ENCODE assay signal across 9 cellular contexts in genomic region chr22:19886605-19887250, GRCh38.
A peak's percentile ranks its signal among the peaks of the same experiment; 100 is the strongest.
DNase-seq lines count a peak whose midpoint lies in the region; ATAC-seq and TF ChIP-seq lines count a peak whose summit lies in the region.
"Had no signal": no experiment of that assay in that cellular context is flagged by ENCODE, and none has a peak within 500 bp of the region (broad histone marks: within the 10 kb centered on the region; RNA-seq: fewer than 3 reads in every experiment).

No MANE protein-coding gene starts in this region.

- H3K27ac ChIP-seq in RWPE2 (ENCODE audit: poor library complexity, severe bottlenecking) (peak overlapping the region; percentile 96), neutrophil (peak overlapping the region; percentile 96)

- ATAC-seq in RWPE2 (ENCODE audit: low read depth) (peak; percentile 34), GM21515 (IDR thresholded peaks at IDR 0.05; ENCODE audit: unreplicated experiment) (no peak), HG02852 (IDR thresholded peaks at IDR 0.05; ENCODE audit: unreplicated experiment) (no peak), GM21786 (IDR thresholded peaks at IDR 0.05; ENCODE audit: unreplicated experiment) (no peak)
- ATAC-seq: HCT116 had no signal

- H3K4me3 ChIP-seq in RWPE2 (ENCODE audit: severe bottlenecking) (no peak overlapping the region), cardiac fibroblast (replicated peaks in 1 of 2; ENCODE audit: low read depth in 2 of 2, low read length in 2 of 2) (no peak overlapping the region), neutrophil (ENCODE audit: low read depth in 1 of 2, low read length in 1 of 2) (peak overlapping the region; percentile 40 to 53)

- no peaks in the 10 kb centered on the region for H3K36me3 ChIP-seq in RWPE2 (ENCODE audit: low read depth)
- H3K36me3 ChIP-seq in neutrophil = no peaks in the 10 kb centered on the region

- H3K9me3 ChIP-seq in RWPE2 (ENCODE audit: severe bottlenecking) (no peaks in the 10 kb centered on the region), neutrophil (no peaks in the 10 kb centered on the region)

- DNase-seq in GM04504 (ENCODE audit: low read depth) (peak; percentile 71), RWPE2 (ENCODE audit: low spot score) (peak; percentile 46), cardiac fibroblast (ENCODE audit: low read depth in 2 of 2) (peak; percentile 61 to 72), NCI-H1694 treated with DMSO at 0.1 percent for 48 hours (lab: John Stamatoyannopoulos, UW) (no peak)

- H3K27me3 ChIP-seq in RWPE2 (ENCODE audit: insufficient read depth, poor library complexity, severe bottlenecking) (no peaks in the 10 kb centered on the region), neutrophil (no peaks in the 10 kb centered on the region)

- TF ChIP-seq CTCF in RWPE2 (IDR thresholded peaks at IDR 0.05; ENCODE audit: poor library complexity, severe bottlenecking) (no peak), cardiac fibroblast (IDR thresholded peaks at IDR 0.05; ENCODE audit: low read depth, low read length) (no peak), neutrophil (IDR thresholded peaks at IDR 0.05) (peak; percentile 30)

- peaks cover 30% of the 10 kb centered on the region for H3K4me1 ChIP-seq in RWPE2 (ENCODE audit: insufficient read depth, poor library complexity, severe bottlenecking)
- H3K4me1 ChIP-seq in neutrophil (ENCODE audit: control insufficient read depth in 1 of 2, insufficient read depth in 1 of 2, low read depth in 1 of 2, low read length in 1 of 2) = peaks cover 41 to 47% of the 10 kb centered on the region in 2 experiments

Comparison
In these comparisons a context has a peak if more than half of its experiments do, and no peak if none do; other contexts are left out.
1. H3K4me3 ChIP-seq: peak in neutrophil (2 of 2); none in RWPE2 (single experiment) and cardiac fibroblast (0 of 2).